In the genomic region with DNA sequence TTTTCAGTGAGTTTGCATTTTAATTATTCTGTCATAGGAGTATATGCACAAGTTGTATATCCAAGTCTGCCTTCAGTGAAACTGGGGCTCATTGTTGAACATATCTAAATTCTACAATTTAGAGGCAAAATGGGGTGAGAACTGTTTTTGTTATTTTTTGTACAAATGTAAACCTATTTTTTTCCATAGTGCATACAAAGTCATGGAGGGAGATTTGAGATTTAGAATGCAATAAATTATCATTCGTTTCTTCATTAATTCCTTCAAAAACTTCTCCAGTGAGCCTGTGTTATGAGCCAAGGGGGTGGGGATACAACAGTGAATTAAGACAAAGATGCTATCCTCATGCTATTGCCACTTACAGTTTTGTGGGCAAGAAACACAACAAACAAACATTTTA, we compare ENCODE assay signal across 1 cellular context.
TF ChIP-seq lines count a peak whose summit lies in the region.

No MANE protein-coding gene starts in this region.

TF ChIP-seq in GM23338, 12 proteins besides CTCF, POLR2A, EP300 and RAD21 (continued from another document):
- TF ChIP-seq ZNF462 (CRISPR knock-in tag; IDR thresholded peaks at IDR 0.05) = no peak
- TF ChIP-seq ZNF331 (CRISPR knock-in tag; IDR thresholded peaks at IDR 0.05; ENCODE audit: low read depth) = no peak
- no peak for TF ChIP-seq POLR2AphosphoS5 (IDR thresholded peaks at IDR 0.05; ENCODE audit: low read depth)
- no peak for TF ChIP-seq NANOG (IDR thresholded peaks at IDR 0.05; ENCODE audit: borderline replicate concordance)
- no peak for TF ChIP-seq EZH2 (IDR thresholded peaks at IDR 0.05; ENCODE audit: low read depth, unreplicated experiment)
- no peak for TF ChIP-seq ZNF114 (CRISPR knock-in tag; IDR thresholded peaks at IDR 0.05)
- TF ChIP-seq, protein P1, sequence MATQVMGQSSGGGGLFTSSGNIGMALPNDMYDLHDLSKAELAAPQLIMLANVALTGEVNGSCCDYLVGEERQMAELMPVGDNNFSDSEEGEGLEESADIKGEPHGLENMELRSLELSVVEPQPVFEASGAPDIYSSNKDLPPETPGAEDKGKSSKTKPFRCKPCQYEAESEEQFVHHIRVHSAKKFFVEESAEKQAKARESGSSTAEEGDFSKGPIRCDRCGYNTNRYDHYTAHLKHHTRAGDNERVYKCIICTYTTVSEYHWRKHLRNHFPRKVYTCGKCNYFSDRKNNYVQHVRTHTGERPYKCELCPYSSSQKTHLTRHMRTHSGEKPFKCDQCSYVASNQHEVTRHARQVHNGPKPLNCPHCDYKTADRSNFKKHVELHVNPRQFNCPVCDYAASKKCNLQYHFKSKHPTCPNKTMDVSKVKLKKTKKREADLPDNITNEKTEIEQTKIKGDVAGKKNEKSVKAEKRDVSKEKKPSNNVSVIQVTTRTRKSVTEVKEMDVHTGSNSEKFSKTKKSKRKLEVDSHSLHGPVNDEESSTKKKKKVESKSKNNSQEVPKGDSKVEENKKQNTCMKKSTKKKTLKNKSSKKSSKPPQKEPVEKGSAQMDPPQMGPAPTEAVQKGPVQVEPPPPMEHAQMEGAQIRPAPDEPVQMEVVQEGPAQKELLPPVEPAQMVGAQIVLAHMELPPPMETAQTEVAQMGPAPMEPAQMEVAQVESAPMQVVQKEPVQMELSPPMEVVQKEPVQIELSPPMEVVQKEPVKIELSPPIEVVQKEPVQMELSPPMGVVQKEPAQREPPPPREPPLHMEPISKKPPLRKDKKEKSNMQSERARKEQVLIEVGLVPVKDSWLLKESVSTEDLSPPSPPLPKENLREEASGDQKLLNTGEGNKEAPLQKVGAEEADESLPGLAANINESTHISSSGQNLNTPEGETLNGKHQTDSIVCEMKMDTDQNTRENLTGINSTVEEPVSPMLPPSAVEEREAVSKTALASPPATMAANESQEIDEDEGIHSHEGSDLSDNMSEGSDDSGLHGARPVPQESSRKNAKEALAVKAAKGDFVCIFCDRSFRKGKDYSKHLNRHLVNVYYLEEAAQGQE (IDR thresholded peaks at IDR 0.05; ENCODE audit: unreplicated experiment) = no peak
- TF ChIP-seq STAT1 (IDR thresholded peaks at IDR 0.05; ENCODE audit: unreplicated experiment) = no peak
- TF ChIP-seq ETS1 (IDR thresholded peaks at IDR 0.05) = no peak
TF ChIP-seq in GM23338: peak in this region for 0.
